Comparison of ENCODE assay signal across 1 cellular context in the genomic region with DNA sequence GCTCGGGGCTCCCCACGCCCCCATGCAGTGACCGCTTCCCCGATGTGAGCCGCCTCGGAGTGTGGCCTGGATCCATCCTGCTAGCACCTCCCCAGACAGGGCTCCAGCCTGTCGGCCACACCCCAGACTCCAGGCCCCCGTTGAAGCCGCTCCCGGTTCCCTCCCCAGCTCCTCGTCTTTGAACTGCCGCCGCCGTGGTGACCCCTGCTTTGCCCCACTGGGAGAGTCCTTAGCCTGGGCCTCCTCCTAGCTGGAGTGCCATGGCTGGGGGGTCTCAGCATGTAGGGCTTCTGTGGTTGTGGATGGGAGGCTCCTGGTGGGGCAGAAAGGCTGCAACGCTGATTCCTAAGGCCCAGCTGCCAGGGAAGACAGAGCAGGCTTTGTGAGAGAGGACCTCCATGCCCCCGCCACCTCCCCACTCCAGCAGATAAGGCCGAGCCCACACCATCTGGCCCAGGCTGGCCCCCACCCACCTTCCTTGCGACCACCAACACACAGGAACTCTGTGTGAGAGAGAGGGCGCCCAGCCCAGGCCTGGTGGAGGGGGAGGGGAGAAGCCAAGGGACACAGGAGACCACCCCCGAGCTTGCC.
TF ChIP-seq lines count a peak whose summit lies in the region.

No MANE protein-coding gene starts in this region.

TF ChIP-seq in GM23338, 12 proteins besides CTCF, POLR2A, EP300 and RAD21 (continued from another document):
- TF ChIP-seq, protein P1, sequence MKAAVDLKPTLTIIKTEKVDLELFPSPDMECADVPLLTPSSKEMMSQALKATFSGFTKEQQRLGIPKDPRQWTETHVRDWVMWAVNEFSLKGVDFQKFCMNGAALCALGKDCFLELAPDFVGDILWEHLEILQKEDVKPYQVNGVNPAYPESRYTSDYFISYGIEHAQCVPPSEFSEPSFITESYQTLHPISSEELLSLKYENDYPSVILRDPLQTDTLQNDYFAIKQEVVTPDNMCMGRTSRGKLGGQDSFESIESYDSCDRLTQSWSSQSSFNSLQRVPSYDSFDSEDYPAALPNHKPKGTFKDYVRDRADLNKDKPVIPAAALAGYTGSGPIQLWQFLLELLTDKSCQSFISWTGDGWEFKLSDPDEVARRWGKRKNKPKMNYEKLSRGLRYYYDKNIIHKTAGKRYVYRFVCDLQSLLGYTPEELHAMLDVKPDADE (IDR thresholded peaks at IDR 0.05) = no peak
- TF ChIP-seq EZH2 (IDR thresholded peaks at IDR 0.05; ENCODE audit: low read depth, unreplicated experiment) (no peak), ZNF114 (CRISPR knock-in tag; IDR thresholded peaks at IDR 0.05) (no peak), JUNB (IDR thresholded peaks at IDR 0.05; ENCODE audit: unreplicated experiment) (no peak), CREB1 (CRISPR knock-in tag; IDR thresholded peaks at IDR 0.05; ENCODE audit: low read depth) (no peak)
- TF ChIP-seq, protein P2, sequence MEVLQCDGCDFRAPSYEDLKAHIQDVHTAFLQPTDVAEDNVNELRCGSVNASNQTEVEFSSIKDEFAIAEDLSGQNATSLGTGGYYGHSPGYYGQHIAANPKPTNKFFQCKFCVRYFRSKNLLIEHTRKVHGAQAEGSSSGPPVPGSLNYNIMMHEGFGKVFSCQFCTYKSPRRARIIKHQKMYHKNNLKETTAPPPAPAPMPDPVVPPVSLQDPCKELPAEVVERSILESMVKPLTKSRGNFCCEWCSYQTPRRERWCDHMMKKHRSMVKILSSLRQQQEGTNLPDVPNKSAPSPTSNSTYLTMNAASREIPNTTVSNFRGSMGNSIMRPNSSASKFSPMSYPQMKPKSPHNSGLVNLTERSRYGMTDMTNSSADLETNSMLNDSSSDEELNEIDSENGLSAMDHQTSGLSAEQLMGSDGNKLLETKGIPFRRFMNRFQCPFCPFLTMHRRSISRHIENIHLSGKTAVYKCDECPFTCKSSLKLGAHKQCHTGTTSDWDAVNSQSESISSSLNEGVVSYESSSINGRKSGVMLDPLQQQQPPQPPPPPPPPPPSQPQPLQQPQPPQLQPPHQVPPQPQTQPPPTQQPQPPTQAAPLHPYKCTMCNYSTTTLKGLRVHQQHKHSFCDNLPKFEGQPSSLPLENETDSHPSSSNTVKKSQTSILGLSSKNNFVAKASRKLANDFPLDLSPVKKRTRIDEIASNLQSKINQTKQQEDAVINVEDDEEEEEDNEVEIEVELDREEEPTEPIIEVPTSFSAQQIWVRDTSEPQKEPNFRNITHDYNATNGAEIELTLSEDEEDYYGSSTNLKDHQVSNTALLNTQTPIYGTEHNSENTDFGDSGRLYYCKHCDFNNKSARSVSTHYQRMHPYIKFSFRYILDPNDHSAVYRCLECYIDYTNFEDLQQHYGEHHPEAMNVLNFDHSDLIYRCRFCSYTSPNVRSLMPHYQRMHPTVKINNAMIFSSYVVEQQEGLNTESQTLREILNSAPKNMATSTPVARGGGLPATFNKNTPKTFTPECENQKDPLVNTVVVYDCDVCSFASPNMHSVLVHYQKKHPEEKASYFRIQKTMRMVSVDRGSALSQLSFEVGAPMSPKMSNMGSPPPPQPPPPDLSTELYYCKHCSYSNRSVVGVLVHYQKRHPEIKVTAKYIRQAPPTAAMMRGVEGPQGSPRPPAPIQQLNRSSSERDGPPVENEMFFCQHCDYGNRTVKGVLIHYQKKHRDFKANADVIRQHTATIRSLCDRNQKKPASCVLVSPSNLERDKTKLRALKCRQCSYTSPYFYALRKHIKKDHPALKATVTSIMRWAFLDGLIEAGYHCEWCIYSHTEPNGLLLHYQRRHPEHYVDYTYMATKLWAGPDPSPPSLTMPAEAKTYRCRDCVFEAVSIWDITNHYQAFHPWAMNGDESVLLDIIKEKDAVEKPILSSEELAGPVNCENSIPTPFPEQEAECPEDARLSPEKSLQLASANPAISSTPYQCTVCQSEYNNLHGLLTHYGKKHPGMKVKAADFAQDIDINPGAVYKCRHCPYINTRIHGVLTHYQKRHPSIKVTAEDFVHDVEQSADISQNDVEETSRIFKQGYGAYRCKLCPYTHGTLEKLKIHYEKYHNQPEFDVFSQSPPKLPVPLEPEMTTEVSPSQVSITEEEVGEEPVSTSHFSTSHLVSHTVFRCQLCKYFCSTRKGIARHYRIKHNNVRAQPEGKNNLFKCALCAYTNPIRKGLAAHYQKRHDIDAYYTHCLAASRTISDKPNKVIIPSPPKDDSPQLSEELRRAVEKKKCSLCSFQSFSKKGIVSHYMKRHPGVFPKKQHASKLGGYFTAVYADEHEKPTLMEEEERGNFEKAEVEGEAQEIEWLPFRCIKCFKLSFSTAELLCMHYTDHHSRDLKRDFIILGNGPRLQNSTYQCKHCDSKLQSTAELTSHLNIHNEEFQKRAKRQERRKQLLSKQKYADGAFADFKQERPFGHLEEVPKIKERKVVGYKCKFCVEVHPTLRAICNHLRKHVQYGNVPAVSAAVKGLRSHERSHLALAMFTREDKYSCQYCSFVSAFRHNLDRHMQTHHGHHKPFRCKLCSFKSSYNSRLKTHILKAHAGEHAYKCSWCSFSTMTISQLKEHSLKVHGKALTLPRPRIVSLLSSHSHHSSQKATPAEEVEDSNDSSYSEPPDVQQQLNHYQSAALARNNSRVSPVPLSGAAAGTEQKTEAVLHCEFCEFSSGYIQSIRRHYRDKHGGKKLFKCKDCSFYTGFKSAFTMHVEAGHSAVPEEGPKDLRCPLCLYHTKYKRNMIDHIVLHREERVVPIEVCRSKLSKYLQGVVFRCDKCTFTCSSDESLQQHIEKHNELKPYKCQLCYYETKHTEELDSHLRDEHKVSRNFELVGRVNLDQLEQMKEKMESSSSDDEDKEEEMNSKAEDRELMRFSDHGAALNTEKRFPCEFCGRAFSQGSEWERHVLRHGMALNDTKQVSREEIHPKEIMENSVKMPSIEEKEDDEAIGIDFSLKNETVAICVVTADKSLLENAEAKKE (CRISPR knock-in tag; IDR thresholded peaks at IDR 0.05) = no peak
